In genomic region chr17:63665527-63666214, GRCh38 we compare ENCODE assay signal across 9 cellular contexts. TPM values are rescaled to one million over a fixed set of nuclear protein-coding genes. Genes with fewer than 3 reads are reported as not detected.
A peak's percentile ranks its signal among the peaks of the same experiment; 100 is the strongest.
DNase-seq lines count a peak whose midpoint lies in the region; ATAC-seq and TF ChIP-seq lines count a peak whose summit lies in the region.
"Had no signal": no experiment of that assay in that cellular context is flagged by ENCODE, and none has a peak within 500 bp of the region (broad histone marks: within the 10 kb centered on the region; RNA-seq: fewer than 3 reads in every experiment).

No MANE protein-coding gene starts in this region.

- no peaks in the 10 kb centered on the region for H3K27me3 ChIP-seq in Peyer's patch
- no peaks in the 10 kb centered on the region for H3K27me3 ChIP-seq in heart left ventricle

- intact Hi-C loops in heart left ventricle (cut with DNase I) (no loop called here), posterior cingulate gyrus (cut with DNase I) (no loop called here)

- H3K4me1 ChIP-seq in Peyer's patch (peaks cover 0 to 3% (median 0%) of the 10 kb centered on the region in 4 donors), heart left ventricle (peaks cover 0 to 39% (median 13%) of the 10 kb centered on the region in 12 donors)

- TF ChIP-seq CTCF in Peyer's patch (IDR thresholded peaks at IDR 0.05) (no peak), heart left ventricle (IDR thresholded peaks at IDR 0.05) (no peak)

- H3K27me3 Mint-ChIP-seq in activated T-cell treated with anti-CD3 and anti-CD28 coated beads, Interleukin-2, amount 50 U/mL, for 24 hours, result no peaks in the 10 kb centered on the region

- 46 to 67% (median 51%) methylated on average over 5 of the region's 5 CpGs for WGBS in heart left ventricle, 4 donors

- TF ChIP-seq POLR2A in Peyer's patch (IDR thresholded peaks at IDR 0.05), result no peak
- TF ChIP-seq POLR2A in heart left ventricle (IDR thresholded peaks at IDR 0.05), result no peak

- H3K27ac Mint-ChIP-seq in activated T-cell treated with anti-CD3 and anti-CD28 coated beads, Interleukin-2, amount 50 U/mL, for 24 hours, result peak overlapping the region; percentile 32

- DNase-seq in activated T-cell treated with anti-CD3 and anti-CD28 coated beads, Interleukin-2, amount 50 U/mL, for 24 hours, result no peak
- no peak for DNase-seq in activated T-cell treated with anti-CD3 and anti-CD28 coated beads, Interleukin-2, amount 50 U/mL, for 1 hour
- peak in 1 of 3 donors; percentile 26 for DNase-seq in Peyer's patch
- peak in 3 of 5 donors; percentile 32 to 38 (median 32) for DNase-seq in heart left ventricle
- peak in 6 of 49 donors; percentile 7 to 32 (median 15) for DNase-seq in substantia nigra (lab: John Stamatoyannopoulos, UW)
- no peak for DNase-seq in posterior cingulate gyrus
- no peak for DNase-seq in NCI-H146 treated with DMSO at 0.1 percent for 48 hours (lab: John Stamatoyannopoulos, UW; ENCODE audit: unreplicated experiment)
- DNase-seq: activated T-cell treated with anti-CD3 and anti-CD28 coated beads, Interleukin-2, amount 50 U/mL, for 48 hours had no signal

- peaks cover 7% of the 10 kb centered on the region for H3K4me1 Mint-ChIP-seq in activated T-cell treated with anti-CD3 and anti-CD28 coated beads, Interleukin-2, amount 50 U/mL, for 24 hours (ENCODE audit: low read depth)

- no peak overlapping the region for H3K4me3 Mint-ChIP-seq in activated T-cell treated with anti-CD3 and anti-CD28 coated beads, Interleukin-2, amount 50 U/mL, for 24 hours

- peaks cover 74% of the 10 kb centered on the region for H3K36me3 Mint-ChIP-seq in activated T-cell treated with anti-CD3 and anti-CD28 coated beads, Interleukin-2, amount 50 U/mL, for 24 hours (ENCODE audit: low read depth)

- H3K4me3 ChIP-seq in Peyer's patch, result no peak overlapping the region
- H3K4me3 ChIP-seq in heart left ventricle, result no peak overlapping the region

- no peaks in the 10 kb centered on the region for H3K9me3 Mint-ChIP-seq in activated T-cell treated with anti-CD3 and anti-CD28 coated beads, Interleukin-2, amount 50 U/mL, for 24 hours

- ATAC-seq in heart left ventricle (peak in 3 of 4 donors; percentile 71 to 91 (median 86)), GM21786 (IDR thresholded peaks at IDR 0.05; ENCODE audit: unreplicated experiment) (no peak)

- H3K27ac ChIP-seq in Peyer's patch (peak overlapping the region in 3 of 4 donors; percentile 7 to 31 (median 13)), heart left ventricle (peak overlapping the region in 8 of 12 donors; percentile 8 to 79 (median 38)), substantia nigra (ENCODE audit: low read depth, low read length, poor library complexity, severe bottlenecking) (peak overlapping the region; percentile 16)

- no peaks in the 10 kb centered on the region for H3K9me3 ChIP-seq in Peyer's patch
- no peaks in the 10 kb centered on the region for H3K9me3 ChIP-seq in heart left ventricle

- H3K36me3 ChIP-seq in Peyer's patch (peaks cover 0 to 54% (median 3%) of the 10 kb centered on the region in 3 donors), heart left ventricle (peaks cover 0 to 95% (median 84%) of the 10 kb centered on the region in 9 donors)

RNA-seq across cellular contexts. Expression of gene LIMD2, which starts 34.3 kb away (rescaled TPM):
- total RNA-seq in Peyer's patch, result 10 to 100 TPM in 3 of 4 donors, 1 to 10 TPM in 1; 9.9 to 79.2 (median 12.6) TPM
- total RNA-seq in heart left ventricle, result 10 to 100 TPM in 2 of 9 donors, 1 to 10 TPM in 7; 1.9 to 48.0 (median 3.4) TPM
- 1 to 10 TPM; 4.0 to 5.4 TPM for polyA plus RNA-seq in heart left ventricle

RNA-seq across cellular contexts. Expression of gene MAP3K3, which starts 43.5 kb away (rescaled TPM):
- total RNA-seq in Peyer's patch (10 to 100 TPM; 17.3 to 61.9 (median 39.2) TPM), heart left ventricle (100 to 1,000 TPM in 1 of 9 donors, 10 to 100 TPM in 8; 31.0 to 102 (median 58.0) TPM)
- polyA plus RNA-seq in heart left ventricle, result 10 to 100 TPM; 20.5 to 70.9 TPM

Comparison
In these comparisons a context has a peak if more than half of its experiments do, and no peak if none do; other contexts are left out.
1. DNase-seq: peak in heart left ventricle (3 of 5); none in activated T-cell treated with anti-CD3 and anti-CD28 coated beads, Interleukin-2, amount 50 U/mL, for 24 hours (single experiment), activated T-cell treated with anti-CD3 and anti-CD28 coated beads, Interleukin-2, amount 50 U/mL, for 1 hour (single experiment), posterior cingulate gyrus (0 of 10) and NCI-H146 treated with DMSO at 0.1 percent for 48 hours (single experiment).
2. Peak in every context shown above with its lines, with median percentiles within 50 percentile points of each other: H3K27ac ChIP-seq.